In the genomic region with DNA sequence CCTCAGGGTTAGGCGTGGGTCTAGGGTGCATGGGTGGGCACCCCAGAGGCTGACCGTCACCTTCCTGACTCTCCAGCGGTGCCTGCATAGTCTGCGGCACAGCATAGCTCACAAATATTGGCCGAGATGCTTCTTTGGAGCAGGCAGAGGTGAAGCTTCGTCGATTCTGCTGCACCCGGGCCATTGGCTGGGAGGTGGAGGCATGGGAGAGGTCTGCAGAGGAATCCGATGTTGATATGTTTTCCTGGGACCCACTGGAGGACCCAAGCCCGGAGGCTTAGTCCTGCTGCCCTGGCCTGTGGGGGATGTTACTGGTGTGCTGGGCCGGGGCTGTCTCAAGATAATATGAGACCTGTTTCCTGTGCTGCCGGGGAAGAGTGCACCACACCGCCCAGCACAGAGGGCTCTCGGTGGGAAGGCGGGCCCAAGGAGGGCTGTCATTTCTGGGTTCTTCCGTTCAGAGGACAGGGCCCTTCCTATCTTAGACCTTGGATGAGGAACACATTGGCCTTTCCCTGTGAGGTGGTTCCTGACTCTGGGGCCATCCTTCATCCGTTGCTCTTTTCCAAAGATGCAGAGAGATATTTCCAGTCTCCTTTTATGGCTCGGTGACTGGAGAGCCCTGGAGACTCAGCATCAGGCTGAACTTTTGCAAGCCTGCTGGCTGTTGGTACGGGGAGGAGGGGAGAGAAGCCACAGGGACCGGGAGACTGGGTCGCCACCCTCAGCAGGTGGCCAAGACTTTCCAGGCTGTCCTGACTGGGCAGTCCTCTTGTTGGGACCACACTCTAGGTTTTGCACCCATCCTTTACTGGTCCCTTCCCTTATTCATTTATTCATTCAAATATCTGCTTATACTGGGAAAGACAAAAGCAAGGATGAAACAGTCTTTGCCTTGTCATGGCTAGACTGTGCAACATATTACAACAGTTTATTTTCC, we compare ENCODE assay signal across 18 cellular contexts.
DNase-seq lines count a peak whose midpoint lies in the region; ATAC-seq and TF ChIP-seq lines count a peak whose summit lies in the region.
"Had no signal": no experiment of that assay in that cellular context is flagged by ENCODE, and none has a peak within 500 bp of the region (broad histone marks: within the 10 kb centered on the region; RNA-seq: fewer than 3 reads in every experiment).

No MANE protein-coding gene starts in this region.

- no peak overlapping the region for H3K56ac ChIP-seq in mesendoderm (ENCODE audit: low read length)

- no peak overlapping the region for H4K8ac ChIP-seq in mesendoderm (ENCODE audit: low read depth, low read length)

- H2BK120ac ChIP-seq in mesendoderm (ENCODE audit: low read depth, low read length) = no peak overlapping the region

- no peak overlapping the region for H2AFZ ChIP-seq in osteoblast (ENCODE audit: low read length)
- H2AFZ ChIP-seq: PC-9 had no signal

- H3K27ac Mint-ChIP-seq in nephron progenitor cell = no peak overlapping the region

- TF ChIP-seq CTCF in osteoblast (IDR thresholded peaks at IDR 0.05; ENCODE audit: extremely low read depth, low read depth, low read length) (no peak), nephron progenitor cell (IDR thresholded peaks at IDR 0.05) (no peak)

- no peak overlapping the region for H2BK15ac ChIP-seq in mesendoderm (replicated peaks; ENCODE audit: low read depth)

- H3K9ac ChIP-seq in mesendoderm (ENCODE audit: low read length) = no peak overlapping the region

- H3K27ac ChIP-seq in osteoblast (ENCODE audit: low read depth, low read length) = no peak overlapping the region
- no peak overlapping the region for H3K27ac ChIP-seq in mesendoderm (ENCODE audit: low read depth, low read length)
- H3K27ac ChIP-seq: PC-9 had no signal

- H3K9me3 Mint-ChIP-seq in nephron progenitor cell = no peaks in the 10 kb centered on the region

- no peak for ATAC-seq in left ventricle myocardium superior
- no peak for ATAC-seq in HG03460 (IDR thresholded peaks at IDR 0.05; ENCODE audit: unreplicated experiment)

- H3K4me3 Mint-ChIP-seq in nephron progenitor cell = no peak overlapping the region

- no peak overlapping the region for H3K23ac ChIP-seq in mesendoderm (ENCODE audit: low read length)

- no peak overlapping the region for H3K4ac ChIP-seq in mesendoderm (ENCODE audit: low read depth, low read length)

- no peaks in the 10 kb centered on the region for H3K36me3 Mint-ChIP-seq in nephron progenitor cell (ENCODE audit: low read depth)

- no peaks in the 10 kb centered on the region for H3K79me1 ChIP-seq in mesendoderm (ENCODE audit: low read length)

- no peaks in the 10 kb centered on the region for H4K20me1 ChIP-seq in osteoblast (ENCODE audit: insufficient read depth, low read length)

- no CpG with 5 or more reads among the region's 21 CpGs for WGBS in mesendoderm (ENCODE audit: extremely low coverage, insufficient coverage, low lambda C conversion rate)

- no peaks in the 10 kb centered on the region for H3K9me3 ChIP-seq in osteoblast (ENCODE audit: low read depth, low read length)

- H3K18ac ChIP-seq in mesendoderm (ENCODE audit: low read length) = no peak overlapping the region

- no peaks in the 10 kb centered on the region for H3K79me2 ChIP-seq in osteoblast (ENCODE audit: insufficient read depth, low read length)
- H3K79me2 ChIP-seq in mesendoderm (ENCODE audit: control insufficient read depth, insufficient read depth, low read length) = no peaks in the 10 kb centered on the region

- H3K27me3 ChIP-seq in osteoblast (ENCODE audit: insufficient read depth, low read length) = no peaks in the 10 kb centered on the region
- no peaks in the 10 kb centered on the region for H3K27me3 ChIP-seq in mesendoderm (ENCODE audit: insufficient read depth, low read length, poor library complexity)

- H3K4me3 ChIP-seq in osteoblast (ENCODE audit: insufficient read depth, low read length) (no peak overlapping the region), mesendoderm (ENCODE audit: low read length) (no peak overlapping the region)
- H3K4me3 ChIP-seq: PC-9 had no signal

- H3K4me2 ChIP-seq in osteoblast (ENCODE audit: insufficient read depth, low read length) = no peak overlapping the region
- H3K4me2 ChIP-seq in mesendoderm (ENCODE audit: low read length) = no peak overlapping the region
- H3K4me2 ChIP-seq: PC-9 had no signal

- DNase-seq in CMK (ENCODE audit: low read depth) = peak; percentile 9
- DNase-seq in UCSD-AML1 (lab: John Stamatoyannopoulos, UW; ENCODE audit: unreplicated experiment) = peak; percentile 76
- peak; percentile 15 for DNase-seq in left ventricle myocardium superior
- peak; percentile 53 for DNase-seq in osteoblast (ENCODE audit: insufficient read length, low spot score, missing footprints)
- no peak for DNase-seq in nephron progenitor cell
- DNase-seq in mesendoderm = no peak
- DNase-seq: C1 segment of cervical spinal cord, COR-L47, DMS153, H7, Karpas-422, MM.1S, NCI-H1105, NCI-H187, NCI-H446, NCI-H748 treated with DMSO at 0.1 percent for 48 hours, PC-9 had no signal

- intact Hi-C loops in left ventricle myocardium superior (cut with micrococcal nuclease) = no loop called here

- H3K27me3 Mint-ChIP-seq in nephron progenitor cell (ENCODE audit: low read depth, poor library complexity) = peaks cover 3% of the 10 kb centered on the region

- no peak overlapping the region for H4K5ac ChIP-seq in mesendoderm (ENCODE audit: low read length)

- peaks cover 80% of the 10 kb centered on the region for H3K4me1 Mint-ChIP-seq in nephron progenitor cell

- no peak overlapping the region for H2AK5ac ChIP-seq in mesendoderm (ENCODE audit: low read length)

- no peaks in the 10 kb centered on the region for H3K36me3 ChIP-seq in osteoblast (ENCODE audit: insufficient read depth, low read length)
- no peaks in the 10 kb centered on the region for H3K36me3 ChIP-seq in mesendoderm (ENCODE audit: control insufficient read depth, insufficient read depth, low read length)

- H3K4me1 ChIP-seq in osteoblast (ENCODE audit: insufficient read depth, low read length) (peaks cover 30% of the 10 kb centered on the region), mesendoderm (ENCODE audit: control insufficient read depth, low read depth, low read length) (no peaks in the 10 kb centered on the region)

- H2BK5ac ChIP-seq in mesendoderm (ENCODE audit: low read length) = no peak overlapping the region

Comparison
In these comparisons a context has a peak if more than half of its experiments do, and no peak if none do; other contexts are left out.
1. DNase-seq: peak in CMK (single experiment), UCSD-AML1 (single experiment), left ventricle myocardium superior (single experiment) and osteoblast (single experiment); none in nephron progenitor cell (single experiment) and mesendoderm (single experiment).